27 cellular contexts compared by ENCODE assay signal in the genomic region with DNA sequence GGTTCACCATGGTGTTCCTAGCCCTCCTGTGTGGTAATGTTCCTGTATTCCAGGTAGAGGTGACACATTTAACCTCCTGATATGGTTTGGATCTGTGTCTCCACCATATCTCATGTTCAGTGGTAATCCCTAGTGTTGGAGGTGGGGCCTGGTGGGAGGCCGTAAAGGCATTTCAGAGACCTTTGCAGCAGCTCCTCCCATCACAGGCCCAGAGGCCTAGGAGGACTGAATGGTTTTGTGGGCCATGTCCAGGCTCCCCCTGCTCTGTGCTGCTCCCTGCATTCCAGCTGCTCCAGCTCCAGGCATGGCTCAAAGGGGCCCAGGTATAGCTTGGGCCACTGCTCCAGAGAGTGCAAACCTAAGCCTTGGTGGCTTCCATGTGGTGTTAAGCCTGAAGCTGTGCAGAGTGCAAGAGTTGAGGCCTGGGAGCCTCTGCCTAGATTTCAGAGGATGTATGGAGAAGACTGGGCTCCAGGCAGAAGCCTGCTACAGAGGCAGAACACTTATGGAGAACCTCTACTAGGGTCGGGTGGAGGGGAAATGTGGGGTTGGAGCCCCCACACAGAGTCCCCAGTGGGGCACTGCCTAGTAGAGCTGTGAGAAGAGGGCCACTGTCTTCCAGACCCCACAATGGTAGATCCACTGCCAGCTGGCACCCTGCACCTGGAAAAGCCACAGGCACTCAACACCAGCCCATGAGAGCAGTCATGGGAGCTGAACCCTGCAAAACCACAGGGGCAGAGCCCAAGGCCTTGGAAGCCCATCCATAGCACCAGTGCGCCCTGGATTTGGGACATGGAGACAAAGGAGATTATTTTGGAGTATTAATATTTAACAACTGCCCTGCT. TPM values are rescaled to one million over a fixed set of nuclear protein-coding genes. Genes with fewer than 3 reads are reported as not detected.
DNase-seq lines count a peak whose midpoint lies in the region; ATAC-seq, FAIRE-seq and TF ChIP-seq lines count a peak whose summit lies in the region.
"Had no signal": no experiment of that assay in that cellular context is flagged by ENCODE, and none has a peak within 500 bp of the region (broad histone marks: within the 10 kb centered on the region; RNA-seq: fewer than 3 reads in every experiment).

No MANE protein-coding gene starts in this region.

- H3K36me3 ChIP-seq in BLaER1 treated with 17β-estradiol and CSF1 and Interleukin-3, amounts not matched to agents 10 nM and 100 nM: peaks cover 0 to 10% (median 5%) of the 10 kb centered on the region in 11 experiments; a peak in 4 of 22 replicates
- H3K36me3 ChIP-seq in K562 (ENCODE audit: control insufficient read depth, insufficient read depth, low read length) (peaks cover 30% of the 10 kb centered on the region; the same call in 2 of the 3 replicates), spleen (peaks cover 0 to 46% (median 3%) of the 10 kb centered on the region in 6 donors)

- peak in 1 of 4 experiments; percentile 33 for DNase-seq in K562 (ENCODE audit: extremely low read depth in 1 of 4, low spot score in 3 of 4)
- peak; percentile 28 to 43 for DNase-seq in erythroblast (lab: John Stamatoyannopoulos, UW)
- peak; percentile 28 for DNase-seq in spleen
- DNase-seq in AML-193 (lab: John Stamatoyannopoulos, UW): no peak
- no peak for DNase-seq in NCI-H2107 treated with DMSO at 0.1 percent for 48 hours (lab: John Stamatoyannopoulos, UW; ENCODE audit: unreplicated experiment)
- no peak for DNase-seq in superior temporal gyrus (ENCODE audit: extremely low spot score)
- DNase-seq: Calu3, DND-41, HCEC 1CT, KBM-7, MV-4-11, NCI-H1105 treated with DMSO at 0.1 percent for 48 hours, NCI-H146, NCI-H1930, NCI-H2107, NCI-H446, NCI-H524 treated with DMSO at 0.1 percent for 48 hours, NCI-H774, SIG-M5 had no signal

- H3K4me2 ChIP-seq in BLaER1 treated with 17β-estradiol and CSF1 and Interleukin-3, amounts not matched to agents 10 nM and 100 nM: no peak overlapping the region
- no peak overlapping the region for H3K4me2 ChIP-seq in K562 (ENCODE audit: insufficient read depth, low read length)

- H3K27ac ChIP-seq in BLaER1 treated with 17β-estradiol and CSF1 and Interleukin-3, amounts not matched to agents 10 nM and 100 nM: no peak overlapping the region
- H3K27ac ChIP-seq in K562 (ENCODE audit: extremely low read depth, low read depth, low read length) (no peak overlapping the region), spleen (peak overlapping the region in 1 of 8 donors; percentile 22)
- H3K27ac ChIP-seq: SK-N-MC had no signal

- no TSS peak for BruUV-seq in K562 (replicated peaks; lab: Mats Ljungman, UMichigan)

- H3K9me1 ChIP-seq in K562 (ENCODE audit: control insufficient read depth, insufficient read depth, low read length): no peaks in the 10 kb centered on the region

- intact Hi-C loops in K562 (cut with micrococcal nuclease) (no loop called here), spleen (cut with DNase I; ENCODE audit: low total_unique reads) (no loop called here)

- peaks cover 0 to 14% (median 0%) of the 10 kb centered on the region in 10 experiments; a peak in 8 of 20 replicates for H3K4me1 ChIP-seq in BLaER1 treated with 17β-estradiol and CSF1 and Interleukin-3, amounts not matched to agents 10 nM and 100 nM
- no peaks in the 10 kb centered on the region for H3K4me1 ChIP-seq in K562 (replicated peaks in 1 of 2; ENCODE audit: control insufficient read depth in 2 of 2, insufficient read depth in 2 of 2, low read length in 2 of 2)
- peaks cover 0 to 12% (median 5%) of the 10 kb centered on the region in 6 donors for H3K4me1 ChIP-seq in spleen

- no peak overlapping the region for H2AFZ ChIP-seq in K562 (ENCODE audit: low read depth, low read length)

- FAIRE-seq in K562 (lab: Jason Lieb, UNC): no peak
- FAIRE-seq: A204.1, GM18507, H1, RCC 7860 had no signal

- POLR2A ChIA-PET in K562 (lab: Yijun Ruan, JAX): no interaction called here

- ATAC-seq in K562 (peak; percentile 50; the same call in 2 of the 3 replicates), GM18517 (IDR thresholded peaks at IDR 0.05; ENCODE audit: unreplicated experiment) (no peak)

- TF ChIP-seq EP300 in K562 (IDR thresholded peaks at IDR 0.05; ENCODE audit: low read length): no peak

- TF ChIP-seq POLR2A in K562 (conservative IDR thresholded peaks at IDR 0.05) (no peak), erythroblast (IDR thresholded peaks at IDR 0.05; ENCODE audit: low read length) (no peak), spleen (IDR thresholded peaks at IDR 0.05) (no peak)

- H3K27me3 ChIP-seq in BLaER1 treated with 17β-estradiol and CSF1 and Interleukin-3, amounts not matched to agents 10 nM and 100 nM: no peaks in the 10 kb centered on the region
- H3K27me3 ChIP-seq in K562 (ENCODE audit: control insufficient read depth in 2 of 2, insufficient read depth in 2 of 2, low read length in 2 of 2) (no peaks in the 10 kb centered on the region), spleen (replicated peaks in 1 of 7) (no peaks in the 10 kb centered on the region)

- no peaks in the 10 kb centered on the region for H3K79me2 ChIP-seq in K562 (ENCODE audit: control insufficient read depth, insufficient read depth, low read length)

- TF ChIP-seq RAD21 in K562 (CRISPR knock-in tag; conservative IDR thresholded peaks at IDR 0.05 in 1 of 2, IDR thresholded peaks at IDR 0.05 in 1 of 2): no peak

- TF ChIP-seq CTCF in K562 (IDR thresholded peaks at IDR 0.05 in 2 of 3, conservative IDR thresholded peaks at IDR 0.05 in 1 of 3; ENCODE audit: insufficient read depth in 2 of 3, low read depth in 1 of 3, low read length in 3 of 3) (no peak), spleen (IDR thresholded peaks at IDR 0.05 in 8 of 11, conservative IDR thresholded peaks at IDR 0.05 in 3 of 11) (no peak)

- CTCF ChIA-PET in K562 (lab: Yijun Ruan, JAX; ENCODE audit: low intra/inter-chr PET ratio): no interaction called here

- H3K4me3 ChIP-seq in BLaER1 treated with 17β-estradiol and CSF1 and Interleukin-3, amounts not matched to agents 10 nM and 100 nM: peak overlapping the region in 6 of 10 experiments; percentile 2 to 36 (median 8); a peak in 3 of 20 replicates
- H3K4me3 ChIP-seq in K562 (no peak overlapping the region), spleen (no peak overlapping the region)
- H3K4me3 ChIP-seq: SK-N-MC had no signal

- in situ Hi-C loops in K562 (cut with MboI): no loop called here

- no peaks in the 10 kb centered on the region for H4K20me1 ChIP-seq in BLaER1 treated with 17β-estradiol and CSF1 and Interleukin-3, amounts not matched to agents 10 nM and 100 nM
- H4K20me1 ChIP-seq in K562 (replicated peaks; ENCODE audit: control insufficient read depth, insufficient read depth, low read length): no peaks in the 10 kb centered on the region

- WGBS in K562 (ENCODE audit: insufficient coverage, low coverage, missing lambda C conversion rate): 51% methylated on average over 3 of the region's 3 CpGs
- WGBS in spleen, 5 donors: 92 to 100% (median 96%) methylated on average over 3 of the region's 3 CpGs

- H3K9ac ChIP-seq in BLaER1 treated with 17β-estradiol and CSF1 and Interleukin-3, amounts not matched to agents 10 nM and 100 nM: no peak overlapping the region
- H3K9ac ChIP-seq in K562 (ENCODE audit: insufficient read depth in 1 of 2, low read depth in 2 of 2, low read length in 2 of 2): no peak overlapping the region

- peaks cover 31 to 47% (median 38%) of the 10 kb centered on the region in 11 experiments for H3K9me3 ChIP-seq in BLaER1 treated with 17β-estradiol and CSF1 and Interleukin-3, amounts not matched to agents 10 nM and 100 nM (replicated peaks in 1 of 11)
- peaks cover 7% of the 10 kb centered on the region; the same call in 1 of the 2 replicates for H3K9me3 ChIP-seq in K562 (replicated peaks; ENCODE audit: control insufficient read depth, insufficient read depth, low read depth, low read length)
- H3K9me3 ChIP-seq in spleen: peaks cover 0 to 15% (median 11%) of the 10 kb centered on the region in 8 donors

RNA-seq across cellular contexts. Expression of a gene that starts 10.0 kb away (rescaled TPM):
- total RNA-seq in K562 (2011; cell fraction: chromatin; rRNA removed; ENCODE audit: low replicate concordance): 76.1 and 163 TPM in 2 replicates
- total RNA-seq in K562 (2011; cell fraction: nucleolus; rRNA removed): 110 and 113 TPM in 2 replicates
- total RNA-seq in K562 (2011; cell fraction: nucleoplasm; rRNA removed): 76.5 and 80.5 TPM in 2 replicates
- 40.7 and 62.2 TPM in 2 replicates for total RNA-seq in K562 (2014; rRNA removed)
- 18.9 and 28.3 TPM in 2 replicates for total RNA-seq in K562 (2014; rRNA removed; fragmentation: Illumina TruSeq; extraction: Trizol)
- total RNA-seq in K562 (2015; rRNA removed; fragmentation: Illumina TruSeq; extraction: Trizol): 25.8 and 25.9 TPM in 2 replicates
- 41.9 and 42.9 TPM in 2 replicates for total RNA-seq in K562 (2021)
- polyA plus RNA-seq in K562 (2011; rRNA removed): 30.2 and 53.7 TPM in 2 replicates
- polyA plus RNA-seq in K562 (2011; cell fraction: cytosol; rRNA removed): 28.6 and 82.9 TPM in 2 replicates
- 144 and 349 TPM in 2 replicates for polyA plus RNA-seq in K562 (2011; cell fraction: nucleus; rRNA removed)
- polyA plus RNA-seq in K562 (2012): 52.3 and 57.9 TPM in 2 replicates
- polyA plus RNA-seq in K562 (2014; fragmentation: Illumina TruSeq; extraction: Trizol): 45.0 and 45.3 TPM in 2 replicates
- polyA plus RNA-seq in K562 (2014; fragmentation: Nextera tagmentation; extraction: Ambion mirVana): 10 to 100 TPM; 52.1 to 81.2 TPM
- polyA plus RNA-seq in K562 (2014; rRNA removed): 47.1 and 50.8 TPM in 2 replicates
- 15.3 and 44.9 TPM in 2 replicates for polyA minus RNA-seq in K562 (2011; rRNA and poly(A)+ RNA removed)
- polyA minus RNA-seq in K562 (2011; cell fraction: cytosol; rRNA and poly(A)+ RNA removed): 26.6 and 29.5 TPM in 2 replicates
- polyA minus RNA-seq in K562 (2011; cell fraction: nucleus; rRNA and poly(A)+ RNA removed): 16.6 and 24.6 TPM in 2 replicates
- 100 to 1,000 TPM in 2 of 7 donors, 10 to 100 TPM in 5; 56.1 to 114 (median 90.3) TPM for total RNA-seq in spleen
- 10 to 100 TPM; 17.3 to 77.8 (median 47.5) TPM for polyA plus RNA-seq in spleen
- total RNA-seq: HT1080 had no signal

RNA-seq across cellular contexts. Expression of a gene that starts 15.5 kb away (rescaled TPM):
- total RNA-seq in K562 (2011; cell fraction: chromatin; rRNA removed; ENCODE audit: low replicate concordance): 32.5 and 45.8 TPM in 2 replicates
- total RNA-seq in K562 (2011; cell fraction: nucleolus; rRNA removed): 29.5 and 32.4 TPM in 2 replicates
- 32.8 and 34.1 TPM in 2 replicates for total RNA-seq in K562 (2011; cell fraction: nucleoplasm; rRNA removed)
- 25.7 and 30.5 TPM in 2 replicates for total RNA-seq in K562 (2014; rRNA removed)
- total RNA-seq in K562 (2014; rRNA removed; fragmentation: Illumina TruSeq; extraction: Trizol): 32.2 and 34.6 TPM in 2 replicates
- total RNA-seq in K562 (2015; rRNA removed; fragmentation: Illumina TruSeq; extraction: Trizol): 29.4 and 30.4 TPM in 2 replicates
- 32.7 and 36.1 TPM in 2 replicates for total RNA-seq in K562 (2021)
- 38.5 and 40.3 TPM in 2 replicates for polyA plus RNA-seq in K562 (2011; rRNA removed)
- polyA plus RNA-seq in K562 (2011; cell fraction: cytosol; rRNA removed): 16.5 and 17.9 TPM in 2 replicates
- 77.0 and 80.0 TPM in 2 replicates for polyA plus RNA-seq in K562 (2011; cell fraction: nucleus; rRNA removed)
- 20.9 and 31.9 TPM in 2 replicates for polyA plus RNA-seq in K562 (2012)
- 36.2 and 48.2 TPM in 2 replicates for polyA plus RNA-seq in K562 (2014; fragmentation: Illumina TruSeq; extraction: Trizol)
- 1 to 10 TPM; 3.8 to 4.9 TPM for polyA plus RNA-seq in K562 (2014; fragmentation: Nextera tagmentation; extraction: Ambion mirVana)
- polyA plus RNA-seq in K562 (2014; rRNA removed): 27.9 and 32.3 TPM in 2 replicates
- 23.8 and 26.6 TPM in 2 replicates for polyA minus RNA-seq in K562 (2011; rRNA and poly(A)+ RNA removed)
- polyA minus RNA-seq in K562 (2011; cell fraction: cytosol; rRNA and poly(A)+ RNA removed): 13.5 and 15.0 TPM in 2 replicates
- polyA minus RNA-seq in K562 (2011; cell fraction: nucleus; rRNA and poly(A)+ RNA removed): 17.4 and 27.3 TPM in 2 replicates
- total RNA-seq in spleen: 10 to 100 TPM; 75.9 to 96.1 (median 92.2) TPM
- 10 to 100 TPM; 30.8 to 57.8 (median 40.3) TPM for polyA plus RNA-seq in spleen

RNA-seq across cellular contexts. Expression of a gene that starts 35.3 kb away (rescaled TPM):
- total RNA-seq in K562 (2011; cell fraction: chromatin; rRNA removed; ENCODE audit: low replicate concordance): 172 and 273 TPM in 2 replicates
- total RNA-seq in K562 (2011; cell fraction: nucleolus; rRNA removed): 144 and 147 TPM in 2 replicates
- total RNA-seq in K562 (2011; cell fraction: nucleoplasm; rRNA removed): 134 and 144 TPM in 2 replicates
- total RNA-seq in K562 (2014; rRNA removed) (45.1 and 62.4 TPM in 2 replicates), K562 (2014; rRNA removed; fragmentation: Illumina TruSeq; extraction: Trizol) (20.5 and 27.9 TPM in 2 replicates), K562 (2015; rRNA removed; fragmentation: Illumina TruSeq; extraction: Trizol) (30.1 and 32.8 TPM in 2 replicates), K562 (2021) (51.8 and 54.3 TPM in 2 replicates), spleen (10 to 100 TPM; 63.7 to 85.4 (median 69.5) TPM)
- polyA plus RNA-seq in K562 (2011; rRNA removed) (65.4 and 78.3 TPM in 2 replicates), K562 (2014; fragmentation: Illumina TruSeq; extraction: Trizol) (55.8 and 58.0 TPM in 2 replicates), K562 (2014; fragmentation: Nextera tagmentation; extraction: Ambion mirVana) (1 to 10 TPM; 3.1 to 8.9 TPM), K562 (2014; rRNA removed) (45.9 and 67.2 TPM in 2 replicates), spleen (10 to 100 TPM; 25.6 to 41.4 (median 30.8) TPM)
- 75.5 and 76.8 TPM in 2 replicates for polyA plus RNA-seq in K562 (2011; cell fraction: cytosol; rRNA removed)
- polyA plus RNA-seq in K562 (2011; cell fraction: nucleus; rRNA removed): 206 and 207 TPM in 2 replicates
- 38.3 and 59.7 TPM in 2 replicates for polyA plus RNA-seq in K562 (2012)
- 89.6 and 112 TPM in 2 replicates for polyA minus RNA-seq in K562 (2011; rRNA and poly(A)+ RNA removed)
- polyA minus RNA-seq in K562 (2011; cell fraction: cytosol; rRNA and poly(A)+ RNA removed): 33.2 and 48.9 TPM in 2 replicates
- 41.1 and 46.8 TPM in 2 replicates for polyA minus RNA-seq in K562 (2011; cell fraction: nucleus; rRNA and poly(A)+ RNA removed)

RNA-seq across cellular contexts. Expression of a gene that starts 36.8 kb away (rescaled TPM):
- 160 and 206 TPM in 2 replicates for total RNA-seq in K562 (2011; cell fraction: chromatin; rRNA removed; ENCODE audit: low replicate concordance)
- total RNA-seq in K562 (2011; cell fraction: nucleolus; rRNA removed): 184 and 193 TPM in 2 replicates
- total RNA-seq in K562 (2011; cell fraction: nucleoplasm; rRNA removed): 185 and 201 TPM in 2 replicates
- total RNA-seq in K562 (2014; rRNA removed) (443 and 445 TPM in 2 replicates), K562 (2014; rRNA removed; fragmentation: Illumina TruSeq; extraction: Trizol) (352 and 409 TPM in 2 replicates), K562 (2015; rRNA removed; fragmentation: Illumina TruSeq; extraction: Trizol) (383 and 397 TPM in 2 replicates), K562 (2021) (411 and 426 TPM in 2 replicates), spleen (100 to 1,000 TPM; 184 to 219 (median 201) TPM)
- polyA plus RNA-seq in K562 (2011; rRNA removed) (448 and 475 TPM in 2 replicates), K562 (2014; fragmentation: Illumina TruSeq; extraction: Trizol) (559 and 568 TPM in 2 replicates), K562 (2014; fragmentation: Nextera tagmentation; extraction: Ambion mirVana) (100 to 1,000 TPM; 638 to 674 TPM), K562 (2014; rRNA removed) (603 and 655 TPM in 2 replicates), spleen (100 to 1,000 TPM; 320 to 371 (median 354) TPM)
- polyA plus RNA-seq in K562 (2011; cell fraction: cytosol; rRNA removed): 758 and 988 TPM in 2 replicates
- polyA plus RNA-seq in K562 (2011; cell fraction: nucleus; rRNA removed): 508 and 716 TPM in 2 replicates
- polyA plus RNA-seq in K562 (2012): 308 and 436 TPM in 2 replicates
- 273 and 300 TPM in 2 replicates for polyA minus RNA-seq in K562 (2011; rRNA and poly(A)+ RNA removed)
- 202 TPM in 2 replicates for polyA minus RNA-seq in K562 (2011; cell fraction: cytosol; rRNA and poly(A)+ RNA removed)
- polyA minus RNA-seq in K562 (2011; cell fraction: nucleus; rRNA and poly(A)+ RNA removed): 71.4 and 104 TPM in 2 replicates

Comparison
In these comparisons a context has a peak if more than half of its experiments do, and no peak if none do; other contexts are left out.
1. H3K4me3 ChIP-seq: peak in BLaER1 treated with 17β-estradiol and CSF1 and Interleukin-3, amounts not matched to agents 10 nM and 100 nM (6 of 10); none in K562 (single experiment) and spleen (0 of 8).
2. DNase-seq: peak in erythroblast (2 of 2) and spleen (single experiment); none in AML-193 (0 of 2), NCI-H2107 treated with DMSO at 0.1 percent for 48 hours (single experiment) and superior temporal gyrus (single experiment).